Comparison of ENCODE assay signal across 8 cellular contexts in genomic region chr10:120456626-120457430, GRCh38. TPM values are rescaled to one million over a fixed set of nuclear protein-coding genes. Genes with fewer than 3 reads are reported as not detected.
DNase-seq lines count a peak whose midpoint lies in the region; ATAC-seq and TF ChIP-seq lines count a peak whose summit lies in the region.

PLPP4 (plus strand) TSS chr10:120457227; CDS start chr10:120457306, 79 bp downstream.

- no peak for TF ChIP-seq CTCF in astrocyte of the cerebellum (IDR thresholded peaks at IDR 0.05; ENCODE audit: low read depth, low read length, missing control alignments)
- TF ChIP-seq CTCF in gastrocnemius medialis (IDR thresholded peaks at IDR 0.05 in 4 of 5, conservative IDR thresholded peaks at IDR 0.05 in 1 of 5): no peak

- H3K27me3 ChIP-seq in HUES48 (ENCODE audit: control insufficient read depth, insufficient read depth, low read length) (peaks cover 61% of the 10 kb centered on the region), gastrocnemius medialis (peaks cover 33 to 37% (median 35%) of the 10 kb centered on the region in 3 donors)
- H3K27me3 ChIP-seq in effector memory CD4-positive, alpha-beta T cell (replicated peaks; ENCODE audit: control insufficient read depth, insufficient read depth, low read length, poor library complexity, severe bottlenecking): no peaks in the 10 kb centered on the region

- intact Hi-C loops in gastrocnemius medialis (cut with DNase I; ENCODE audit: low total_unique reads): no loop called here

- H3K27ac ChIP-seq in HUES48 (ENCODE audit: low read depth, low read length) (no peak within 1 kb of the TSS), gastrocnemius medialis (no peak within 1 kb of the TSS)
- no peak within 1 kb of the TSS for H3K27ac ChIP-seq in effector memory CD4-positive, alpha-beta T cell (ENCODE audit: insufficient read depth, low read length, poor library complexity, severe bottlenecking)

- H3K9ac ChIP-seq in HUES48 (ENCODE audit: low read depth, low read length): no peak within 1 kb of the TSS

- H3K36me3 ChIP-seq in HUES48 (ENCODE audit: control insufficient read depth, insufficient read depth, low read length): no peaks in the 10 kb centered on the region
- H3K36me3 ChIP-seq in gastrocnemius medialis: no peaks in the 10 kb centered on the region
- H3K36me3 ChIP-seq in effector memory CD4-positive, alpha-beta T cell (ENCODE audit: control insufficient read depth, insufficient read depth, low read length): no peaks in the 10 kb centered on the region

- ATAC-seq in gastrocnemius medialis (no peak), GM21390 (IDR thresholded peaks at IDR 0.05; ENCODE audit: unreplicated experiment) (no peak)

- H3K4me1 ChIP-seq in HUES48 (ENCODE audit: control insufficient read depth, insufficient read depth, low read length) (peaks cover 5% of the 10 kb centered on the region), gastrocnemius medialis (no peaks in the 10 kb centered on the region)
- no peaks in the 10 kb centered on the region for H3K4me1 ChIP-seq in effector memory CD4-positive, alpha-beta T cell (ENCODE audit: control insufficient read depth, insufficient read depth, low read length, poor library complexity, severe bottlenecking)

- H3K4me3 ChIP-seq in HUES48 (ENCODE audit: low read depth, low read length) (peak within 1 kb of the TSS; percentile 66), astrocyte of the cerebellum (ENCODE audit: low read depth, low read length) (peak within 1 kb of the TSS; percentile 57), iPS-18c (ENCODE audit: insufficient read depth, low read depth, low read length) (peak within 1 kb of the TSS; percentile 67), gastrocnemius medialis (peak within 1 kb of the TSS in 3 of 4 donors; percentile 24 to 28 (median 24))
- H3K4me3 ChIP-seq in effector memory CD4-positive, alpha-beta T cell (ENCODE audit: insufficient read depth, low read depth, low read length, poor library complexity, severe bottlenecking): no peak within 1 kb of the TSS

- H3K9me3 ChIP-seq in HUES48 (ENCODE audit: control insufficient read depth, insufficient read depth, low read length) (no peaks in the 10 kb centered on the region), iPS-18c (ENCODE audit: control insufficient read depth, insufficient read depth, low read length) (no peaks in the 10 kb centered on the region), gastrocnemius medialis (no peaks in the 10 kb centered on the region)
- no peaks in the 10 kb centered on the region for H3K9me3 ChIP-seq in effector memory CD4-positive, alpha-beta T cell (ENCODE audit: control insufficient read depth, low read length)

- TF ChIP-seq POLR2A in gastrocnemius medialis (IDR thresholded peaks at IDR 0.05): no peak

- peak; percentile 66 for DNase-seq in EH (ENCODE audit: low read depth)
- no peak for DNase-seq in astrocyte of the cerebellum (ENCODE audit: low read depth)
- DNase-seq in gastrocnemius medialis: no peak
- no peak for DNase-seq in effector memory CD4-positive, alpha-beta T cell
- DNase-seq in GM19240 (ENCODE audit: insufficient read length, low spot score): no peak

- in situ Hi-C loops in astrocyte of the cerebellum (cut with HindIII; ENCODE audit: low sequenced_read_pairs): no loop called here
- in situ Hi-C loops in gastrocnemius medialis (cut with MboI; ENCODE audit: low sequenced_read_pairs in 4 of 4): no loop called here

RNA-seq across cellular contexts. Expression of gene PLPP4, which starts in this region (rescaled TPM):
- total RNA-seq in gastrocnemius medialis: not detected
